ENCODE assay signal across 12 cellular contexts in genomic region chr20:1281279-1282057, GRCh38. TPM values are rescaled to one million over a fixed set of nuclear protein-coding genes. Genes with fewer than 3 reads are reported as not detected.
DNase-seq lines count a peak whose midpoint lies in the region; ATAC-seq and TF ChIP-seq lines count a peak whose summit lies in the region.
"Had no signal": no experiment of that assay in that cellular context is flagged by ENCODE, and none has a peak within 500 bp of the region (broad histone marks: within the 10 kb centered on the region; RNA-seq: fewer than 3 reads in every experiment).

No MANE protein-coding gene starts in this region.

- WGBS in stomach, 5 donors = 26 to 58% (median 35%) methylated on average over 7 of the region's 7 CpGs

- H4K20me1 ChIP-seq in PC-3 (ENCODE audit: low read length) = no peaks in the 10 kb centered on the region

- no peaks in the 10 kb centered on the region for H3K9me2 ChIP-seq in PC-3 (replicated peaks; ENCODE audit: low read length)

- no peak overlapping the region for H3K4me2 ChIP-seq in PC-3 (ENCODE audit: low read length)

- H3K4me1 Mint-ChIP-seq in activated CD4-positive, alpha-beta T cell treated with anti-CD3 and anti-CD28 coated beads, Interleukin-2, amount 10 ng/mL, durations not matched to agents 24 days and 14 days = peaks cover 9% of the 10 kb centered on the region
- no peaks in the 10 kb centered on the region for H3K4me1 Mint-ChIP-seq in natural killer cell treated with Interleukin-12 subunit alpha and Interleukin-12 subunit beta and Interleukin-15 and Interleukin-18, amount 100 ng/mL, for 72 hours (ENCODE audit: low read depth in 2 of 2)

- H3K36me3 Mint-ChIP-seq in activated CD4-positive, alpha-beta T cell treated with anti-CD3 and anti-CD28 coated beads, Interleukin-2, amount 10 ng/mL, durations not matched to agents 24 days and 14 days (ENCODE audit: low read depth) = peaks cover 2% of the 10 kb centered on the region
- H3K36me3 Mint-ChIP-seq in natural killer cell treated with Interleukin-12 subunit alpha and Interleukin-12 subunit beta and Interleukin-15 and Interleukin-18, amount 100 ng/mL, for 72 hours = no peaks in the 10 kb centered on the region

- intact Hi-C loops in activated CD4-positive, alpha-beta T cell treated with anti-CD3 and anti-CD28 coated beads, Interleukin-2, amount 10 ng/mL, durations not matched to agents 24 days and 14 days (cut with micrococcal nuclease) = no loop called here
- intact Hi-C loops in PC-3 (cut with micrococcal nuclease) = no loop called here
- intact Hi-C loops in left ventricle myocardium superior (cut with micrococcal nuclease) = no loop called here
- intact Hi-C loops in stomach (cut with DNase I; ENCODE audit: low total_unique reads) = no loop called here

- no peak overlapping the region for H3K9ac ChIP-seq in PC-3 (ENCODE audit: low read length)

- TF ChIP-seq CTCF in PC-3 (conservative IDR thresholded peaks at IDR 0.05; ENCODE audit: low read depth, low read length) (no peak), stomach (IDR thresholded peaks at IDR 0.05) (no peak)

- no peak for TF ChIP-seq POLR2A in stomach (IDR thresholded peaks at IDR 0.05)

- peak; percentile 51 for DNase-seq in activated CD4-positive, alpha-beta T cell treated with anti-CD3 and anti-CD28 coated beads, Interleukin-2, amount 10 ng/mL, durations not matched to agents 24 days and 14 days
- DNase-seq in activated CD4-positive, alpha-beta T cell treated with anti-CD3 and anti-CD28 coated beads, Interleukin-2, amount 50 U/mL, for 1 hour = no peak
- DNase-seq in PC-3 (no peak), left ventricle myocardium superior (no peak), stomach (peak; percentile 37), NCI-H128 (lab: John Stamatoyannopoulos, UW; ENCODE audit: unreplicated experiment) (no peak)
- DNase-seq in natural killer cell treated with Interleukin-12 subunit alpha and Interleukin-12 subunit beta and Interleukin-15 and Interleukin-18, amount 100 ng/mL, for 72 hours (ENCODE audit: low spot score) = no peak
- DNase-seq: NCI-H524, right cardiac atrium, SIG-M5, trophoblast cell had no signal

- H3F3A ChIP-seq in PC-3 (ENCODE audit: low read length, unreplicated experiment) = no peaks in the 10 kb centered on the region

- H3K27me3 ChIP-seq in PC-3 (ENCODE audit: low read length) (no peaks in the 10 kb centered on the region), stomach (no peaks in the 10 kb centered on the region)

- H3K36me3 ChIP-seq in PC-3 (ENCODE audit: low read depth, low read length) = no peaks in the 10 kb centered on the region
- H3K36me3 ChIP-seq in stomach = peaks cover 0 to 4% (median 0%) of the 10 kb centered on the region in 4 donors

- H2AFZ ChIP-seq in PC-3 (ENCODE audit: low read length) = no peak overlapping the region

- no peaks in the 10 kb centered on the region for H3K27me3 Mint-ChIP-seq in activated CD4-positive, alpha-beta T cell treated with anti-CD3 and anti-CD28 coated beads, Interleukin-2, amount 10 ng/mL, durations not matched to agents 24 days and 14 days
- H3K27me3 Mint-ChIP-seq in natural killer cell treated with Interleukin-12 subunit alpha and Interleukin-12 subunit beta and Interleukin-15 and Interleukin-18, amount 100 ng/mL, for 72 hours = no peaks in the 10 kb centered on the region

- no peaks in the 10 kb centered on the region for H3K9me3 Mint-ChIP-seq in activated CD4-positive, alpha-beta T cell treated with anti-CD3 and anti-CD28 coated beads, Interleukin-2, amount 10 ng/mL, durations not matched to agents 24 days and 14 days
- no peaks in the 10 kb centered on the region for H3K9me3 Mint-ChIP-seq in natural killer cell treated with Interleukin-12 subunit alpha and Interleukin-12 subunit beta and Interleukin-15 and Interleukin-18, amount 100 ng/mL, for 72 hours

- no peak overlapping the region for H3K27ac Mint-ChIP-seq in activated CD4-positive, alpha-beta T cell treated with anti-CD3 and anti-CD28 coated beads, Interleukin-2, amount 10 ng/mL, durations not matched to agents 24 days and 14 days
- H3K27ac Mint-ChIP-seq in natural killer cell treated with Interleukin-12 subunit alpha and Interleukin-12 subunit beta and Interleukin-15 and Interleukin-18, amount 100 ng/mL, for 72 hours = no peak overlapping the region

- BruUV-seq in PC-3 (replicated peaks; lab: Mats Ljungman, UMichigan) = no TSS peak

- H3K27ac ChIP-seq in PC-3 (ENCODE audit: low read length) (no peak overlapping the region), stomach (peak overlapping the region; percentile 23 to 60 (median 34))

- POLR2A ChIA-PET in PC-3 (lab: Charles Lee; ENCODE audit: unreplicated experiment) = interaction anchor here (0.6 kb wide), 1 partner anchor 888 kb away, joined by 3 read pairs; no protein-coding TSS in a partner anchor

- ATAC-seq in PC-3 (peak; percentile 67), left ventricle myocardium superior (peak; percentile 77), HG03354 (IDR thresholded peaks at IDR 0.05; ENCODE audit: poor library complexity, severe bottlenecking, unreplicated experiment) (no peak)
- ATAC-seq in natural killer cell treated with Interleukin-12 subunit alpha and Interleukin-12 subunit beta and Interleukin-15 and Interleukin-18, amount 100 ng/mL, for 72 hours = no peak

- no peaks in the 10 kb centered on the region for H3K9me3 ChIP-seq in PC-3 (ENCODE audit: low read length)
- H3K9me3 ChIP-seq in stomach = no peaks in the 10 kb centered on the region

- no peak overlapping the region for H3K4me3 ChIP-seq in PC-3 (ENCODE audit: low read length)
- H3K4me3 ChIP-seq in stomach = no peak overlapping the region

- no peaks in the 10 kb centered on the region for H3K79me2 ChIP-seq in PC-3 (ENCODE audit: low read length)

- no peak for TF ChIP-seq EP300 in stomach (IDR thresholded peaks at IDR 0.05)

- CTCF ChIA-PET in PC-3 (lab: Charles Lee) = no interaction called here

- H3K4me1 ChIP-seq in PC-3 (ENCODE audit: insufficient read depth, low read length) (peaks cover 6% of the 10 kb centered on the region; the same call in 1 of the 2 replicates), stomach (peaks cover 15 to 35% (median 22%) of the 10 kb centered on the region in 4 donors)

- no peak overlapping the region for H3K4me3 Mint-ChIP-seq in activated CD4-positive, alpha-beta T cell treated with anti-CD3 and anti-CD28 coated beads, Interleukin-2, amount 10 ng/mL, durations not matched to agents 24 days and 14 days
- no peak overlapping the region for H3K4me3 Mint-ChIP-seq in natural killer cell treated with Interleukin-12 subunit alpha and Interleukin-12 subunit beta and Interleukin-15 and Interleukin-18, amount 100 ng/mL, for 72 hours

RNA-seq across cellular contexts. Expression of gene SNPH, which starts 15.4 kb away (rescaled TPM):
- total RNA-seq in activated CD4-positive, alpha-beta T cell treated with anti-CD3 and anti-CD28 coated beads, Interleukin-2, amount 10 ng/mL, durations not matched to agents 24 days and 14 days = 1.7 and 1.8 TPM in 2 replicates
- total RNA-seq in PC-3 (2014; rRNA removed) (21.4 and 24.9 TPM in 2 replicates), left ventricle myocardium superior (7.8 TPM), stomach (10 to 100 TPM in 1 of 5 donors, 1 to 10 TPM in 4; 1.8 to 15.6 (median 8.0) TPM)
- polyA plus RNA-seq in stomach = 1 to 10 TPM; 1.8 to 4.2 (median 3.6) TPM
- 1 to 10 TPM; 1.5 to 1.9 TPM for total RNA-seq in natural killer cell treated with Interleukin-12 subunit alpha and Interleukin-12 subunit beta and Interleukin-15 and Interleukin-18, amount 100 ng/mL, for 72 hours

RNA-seq across cellular contexts. Expression of gene SDCBP2, which starts 47.5 kb away (rescaled TPM):
- total RNA-seq in activated CD4-positive, alpha-beta T cell treated with anti-CD3 and anti-CD28 coated beads, Interleukin-2, amount 10 ng/mL, durations not matched to agents 24 days and 14 days = 2.0 and 3.0 TPM in 2 replicates
- 14.4 and 25.5 TPM in 2 replicates for total RNA-seq in PC-3 (2014; rRNA removed)
- total RNA-seq in left ventricle myocardium superior = 1.5 TPM
- total RNA-seq in stomach = 10 to 100 TPM; 33.3 to 90.9 (median 68.3) TPM
- polyA plus RNA-seq in stomach = 100 to 1,000 TPM in 1 of 3 donors, 10 to 100 TPM in 2; 38.4 to 297 (median 52.8) TPM
- total RNA-seq in natural killer cell treated with Interleukin-12 subunit alpha and Interleukin-12 subunit beta and Interleukin-15 and Interleukin-18, amount 100 ng/mL, for 72 hours = 1 to 10 TPM in 1 of 2 donors, under 1 TPM in 1; 0.89 to 1.5 TPM

RNA-seq across cellular contexts. Expression of gene RAD21L1, which starts 55.6 kb away (rescaled TPM):
- not detected in 2 replicates for total RNA-seq in activated CD4-positive, alpha-beta T cell treated with anti-CD3 and anti-CD28 coated beads, Interleukin-2, amount 10 ng/mL, durations not matched to agents 24 days and 14 days
- total RNA-seq in PC-3 (2014; rRNA removed) (0.11 and 0.58 TPM in 2 replicates), left ventricle myocardium superior (not detected), stomach (not detected)
- polyA plus RNA-seq in stomach = not detected
- total RNA-seq in natural killer cell treated with Interleukin-12 subunit alpha and Interleukin-12 subunit beta and Interleukin-15 and Interleukin-18, amount 100 ng/mL, for 72 hours = not detected
- total RNA-seq: right cardiac atrium had no signal
- polyA plus RNA-seq: right cardiac atrium had no signal

Comparison
In these comparisons a context has a peak if more than half of its experiments do, and no peak if none do; other contexts are left out.
1. DNase-seq: peak in activated CD4-positive, alpha-beta T cell treated with anti-CD3 and anti-CD28 coated beads, Interleukin-2, amount 10 ng/mL, durations not matched to agents 24 days and 14 days (single experiment) and stomach (single experiment); none in activated CD4-positive, alpha-beta T cell treated with anti-CD3 and anti-CD28 coated beads, Interleukin-2, amount 50 U/mL, for 1 hour (single experiment), PC-3 (single experiment), left ventricle myocardium superior (single experiment), natural killer cell treated with Interleukin-12 subunit alpha and Interleukin-12 subunit beta and Interleukin-15 and Interleukin-18, amount 100 ng/mL, for 72 hours (single experiment) and NCI-H128 (single experiment).
2. ATAC-seq: peak in PC-3 (single experiment) and left ventricle myocardium superior (single experiment); none in HG03354 (single experiment) and natural killer cell treated with Interleukin-12 subunit alpha and Interleukin-12 subunit beta and Interleukin-15 and Interleukin-18, amount 100 ng/mL, for 72 hours (0 of 2).